In genomic region chr2:98037666-98038339, GRCh38 we compare ENCODE assay signal across 2 cellular contexts.
TF ChIP-seq lines count a peak whose summit lies in the region.

No MANE protein-coding gene starts in this region.

TF ChIP-seq in HEK293, 187 proteins besides CTCF, POLR2A, EP300 and RAD21 (continued from another document):
- TF ChIP-seq ZNF561 (tag by site-specific recombination; IDR thresholded peaks at IDR 0.05; ENCODE audit: borderline replicate concordance) (no peak), KLF8 (tag by site-specific recombination; IDR thresholded peaks at IDR 0.05) (no peak), ZNF830 (tag by site-specific recombination; IDR thresholded peaks at IDR 0.05; ENCODE audit: low read depth) (peak; percentile 34; the same call in 1 of the 2 replicates), ZBTB26 (tag by site-specific recombination; optimal IDR thresholded peaks at IDR 0.05) (no peak), PRDM6 (tag by site-specific recombination; IDR thresholded peaks at IDR 0.05) (peak; percentile 39; the same call in 1 of the 2 replicates), ZNF747 (tag by site-specific recombination; IDR thresholded peaks at IDR 0.05) (no peak), ZEB2 (tag by site-specific recombination; IDR thresholded peaks at IDR 0.05) (no peak), FEZF1 (tag by site-specific recombination; IDR thresholded peaks at IDR 0.05) (0 out of 2 replicates have a peak, but pooled peaks have one; percentile 18), ZNF791 (tag by site-specific recombination; IDR thresholded peaks at IDR 0.05) (no peak), SCRT1 (tag by site-specific recombination; IDR thresholded peaks at IDR 0.05; ENCODE audit: borderline replicate concordance) (no peak), ZFHX2 (tag by site-specific recombination; conservative IDR thresholded peaks at IDR 0.05) (no peak), ZNF585B (tag by site-specific recombination; IDR thresholded peaks at IDR 0.05) (no peak), ZNF211 (tag by site-specific recombination; IDR thresholded peaks at IDR 0.05; ENCODE audit: low read depth) (no peak), ZNF621 (tag by site-specific recombination; IDR thresholded peaks at IDR 0.05) (no peak), GLIS1 (tag by site-specific recombination; IDR thresholded peaks at IDR 0.05) (peak; percentile 88), ZIC2 (tag by site-specific recombination; IDR thresholded peaks at IDR 0.05) (peak; percentile 59), ZNF626 (tag by site-specific recombination; IDR thresholded peaks at IDR 0.05) (no peak)

TF ChIP-seq in H1, 55 proteins besides CTCF, POLR2A, EP300 and RAD21:
- TF ChIP-seq CHD1 (IDR thresholded peaks at IDR 0.05; ENCODE audit: low read depth, low read length) = no peak
- no peak for TF ChIP-seq BACH1 (IDR thresholded peaks at IDR 0.05; ENCODE audit: low read length)
- TF ChIP-seq SP2 (IDR thresholded peaks at IDR 0.05; ENCODE audit: low read length) = no peak
- no peak for TF ChIP-seq SP1 (IDR thresholded peaks at IDR 0.05; ENCODE audit: low read depth, low read length)
- no peak for TF ChIP-seq KDM1A (IDR thresholded peaks at IDR 0.05; ENCODE audit: borderline replicate concordance, low read length)
- no peak for TF ChIP-seq PHF8 (conservative IDR thresholded peaks at IDR 0.05; ENCODE audit: low read depth, low read length)
- TF ChIP-seq ATF2 (IDR thresholded peaks at IDR 0.05; ENCODE audit: low read length) = no peak
